ENCODE assay signal across 1 cellular context in genomic region chr15:90757461-90757860, GRCh38.
TF ChIP-seq lines count a peak whose summit lies in the region.

No MANE protein-coding gene starts in this region.

TF ChIP-seq in SK-N-SH treated with all-trans-retinoic acid at 6 μM for 48 hours, 23 proteins besides CTCF, POLR2A, EP300 and RAD21 (continued from another document):
- TF ChIP-seq PATZ1 (CRISPR knock-in tag; IDR thresholded peaks at IDR 0.05; ENCODE audit: borderline replicate concordance) (no peak), TOX (CRISPR knock-in tag; IDR thresholded peaks at IDR 0.05; ENCODE audit: borderline replicate concordance) (no peak), PPARA (CRISPR knock-in tag; IDR thresholded peaks at IDR 0.05; ENCODE audit: borderline replicate concordance) (no peak), TSHZ2 (CRISPR knock-in tag; IDR thresholded peaks at IDR 0.05) (no peak), ARNTL (CRISPR knock-in tag; IDR thresholded peaks at IDR 0.05; ENCODE audit: borderline replicate concordance, low read depth) (no peak), ESRRG (CRISPR knock-in tag; IDR thresholded peaks at IDR 0.05) (no peak), ISL1 (CRISPR knock-in tag; IDR thresholded peaks at IDR 0.05) (no peak)
